In genomic region chr4:76606662-76607265, GRCh38 we compare ENCODE assay signal across 2 cellular contexts.
TF ChIP-seq lines count a peak whose summit lies in the region.

No MANE protein-coding gene starts in this region.

TF ChIP-seq in GM12878, 131 proteins besides CTCF, POLR2A, EP300 and RAD21:
- TF ChIP-seq BCL11A (IDR thresholded peaks at IDR 0.05; ENCODE audit: low read depth, low read length), result no peak
- TF ChIP-seq REST (IDR thresholded peaks at IDR 0.05; ENCODE audit: low read depth, low read length), result no peak
- TF ChIP-seq HSF1 (IDR thresholded peaks at IDR 0.05; ENCODE audit: low read depth, low read length), result no peak
- no peak for TF ChIP-seq ZNF622 (IDR thresholded peaks at IDR 0.05)
- TF ChIP-seq MAX (IDR thresholded peaks at IDR 0.05; ENCODE audit: low read depth, low read length), result no peak
- no peak for TF ChIP-seq NRF1 (conservative IDR thresholded peaks at IDR 0.05; ENCODE audit: low read depth, low read length)
- no peak for TF ChIP-seq KDM1A (IDR thresholded peaks at IDR 0.05; ENCODE audit: borderline replicate concordance)
- no peak for TF ChIP-seq ETV6 (conservative IDR thresholded peaks at IDR 0.05 in 1 of 2, IDR thresholded peaks at IDR 0.05 in 1 of 2; ENCODE audit: borderline replicate concordance in 1 of 2, low read depth in 1 of 2)
- TF ChIP-seq GATAD2B (conservative IDR thresholded peaks at IDR 0.05; ENCODE audit: low read depth), result no peak
- TF ChIP-seq SUPT20H (IDR thresholded peaks at IDR 0.05; ENCODE audit: borderline replicate concordance, control insufficient read depth, low read depth, low read length), result no peak
- TF ChIP-seq E2F4 (IDR thresholded peaks at IDR 0.05; ENCODE audit: low read depth, low read length), result no peak

TF ChIP-seq in HepG2, 621 proteins besides CTCF, POLR2A, EP300 and RAD21:
- TF ChIP-seq ZSCAN29 (CRISPR knock-in tag; conservative IDR thresholded peaks at IDR 0.05) (no peak), FOSL1 (CRISPR knock-in tag; IDR thresholded peaks at IDR 0.05; ENCODE audit: borderline replicate concordance) (no peak), MXD1 (CRISPR knock-in tag; IDR thresholded peaks at IDR 0.05) (no peak), EHMT2 (IDR thresholded peaks at IDR 0.05; ENCODE audit: borderline replicate concordance, low read depth, low read length) (no peak), ZFP82 (CRISPR knock-in tag; IDR thresholded peaks at IDR 0.05; ENCODE audit: borderline replicate concordance) (no peak), MTA1 (CRISPR knock-in tag; IDR thresholded peaks at IDR 0.05; ENCODE audit: borderline replicate concordance) (no peak), TP53 (CRISPR knock-in tag; conservative IDR thresholded peaks at IDR 0.05) (no peak), ZBTB8A (CRISPR knock-in tag; IDR thresholded peaks at IDR 0.05; ENCODE audit: borderline replicate concordance, low read depth) (no peak)
